Comparison of ENCODE assay signal across 8 cellular contexts in the genomic region with DNA sequence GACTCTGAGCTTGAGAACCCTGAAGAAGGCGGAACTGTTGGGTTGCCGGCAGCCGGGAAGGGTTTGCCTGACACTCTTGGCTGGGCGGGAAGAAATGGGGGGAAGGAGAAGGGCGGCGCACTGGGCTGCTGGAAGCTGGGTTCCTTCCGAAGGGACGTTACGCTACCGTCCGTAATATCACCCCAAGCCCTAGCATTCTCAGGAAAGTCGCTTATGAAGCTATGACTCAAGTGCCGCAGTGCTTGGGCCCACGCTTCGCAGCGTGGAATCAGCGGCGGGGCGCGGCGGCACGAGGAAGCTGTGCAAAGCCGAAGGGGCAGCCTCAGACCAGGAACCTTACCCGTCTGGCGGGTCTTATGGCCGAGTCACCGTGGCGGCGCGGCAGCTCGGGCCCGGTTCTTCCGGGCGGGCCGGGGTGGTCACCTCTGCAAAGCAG. TPM values are rescaled to one million over a fixed set of nuclear protein-coding genes. Genes with fewer than 3 reads are reported as not detected.
DNase-seq lines count a peak whose midpoint lies in the region; ATAC-seq, FAIRE-seq and TF ChIP-seq lines count a peak whose summit lies in the region.

No MANE protein-coding gene starts in this region.

- H3K9me3 ChIP-seq in mammary epithelial cell (replicated peaks; ENCODE audit: insufficient read depth, low read length) (peaks cover 4% of the 10 kb centered on the region), kidney (ENCODE audit: control insufficient read depth in 1 of 2, low read length in 2 of 2) (no peaks in the 10 kb centered on the region)

- BruUV-seq in mammary epithelial cell (replicated peaks; lab: Mats Ljungman, UMichigan), result no TSS peak

- H2AFZ ChIP-seq in mammary epithelial cell (ENCODE audit: low read depth, low read length), result peak overlapping the region; percentile 92

- no peak for TF ChIP-seq CTCF in VCaP (conservative IDR thresholded peaks at IDR 0.05)
- TF ChIP-seq CTCF in mammary epithelial cell (conservative IDR thresholded peaks at IDR 0.05 in 1 of 2, IDR thresholded peaks at IDR 0.05 in 1 of 2; ENCODE audit: extremely low read depth in 1 of 2, insufficient read depth in 1 of 2, low read depth in 1 of 2, low read length in 2 of 2), result no peak
- TF ChIP-seq CTCF in kidney (IDR thresholded peaks at IDR 0.05; ENCODE audit: borderline replicate concordance, extremely low read depth, insufficient read depth), result no peak

- no peak for FAIRE-seq in kidney (lab: Jason Lieb, UNC)

- 32% methylated on average over 7 of the region's 35 CpGs for WGBS in mammary epithelial cell (ENCODE audit: low coverage, missing lambda C conversion rate)

- H3K4me1 ChIP-seq in mammary epithelial cell (ENCODE audit: insufficient read depth, low read length) (peaks cover 35% of the 10 kb centered on the region), kidney (ENCODE audit: control insufficient read depth in 1 of 2, insufficient read depth in 1 of 2, low read depth in 1 of 2, low read length in 2 of 2) (peaks cover 0 to 4% of the 10 kb centered on the region in 2 donors)

- DNase-seq in mammary epithelial cell (no peak), kidney (peak; percentile 87), NCI-H2196 (lab: John Stamatoyannopoulos, UW; ENCODE audit: unreplicated experiment) (no peak), NCI-H2081 (lab: John Stamatoyannopoulos, UW) (no peak)
- peak; percentile 85 for DNase-seq in stimulated activated CD4-positive, alpha-beta T cell treated with anti-CD3 and anti-CD28 coated beads, Interleukin-15, amount 100 ng/mL, for 24 hours

- peak; percentile 90 for ATAC-seq in GM18502 (IDR thresholded peaks at IDR 0.05; ENCODE audit: poor library complexity, unreplicated experiment)
- peak; percentile 70 for ATAC-seq in HG03095 (IDR thresholded peaks at IDR 0.05; ENCODE audit: unreplicated experiment)

- in situ Hi-C loops in mammary epithelial cell (cut with MboI; ENCODE audit: low sequenced_read_pairs in 2 of 2), result no loop called here

- peak overlapping the region; percentile 55 for H3K4me2 ChIP-seq in mammary epithelial cell (ENCODE audit: insufficient read depth, low read depth, low read length)

- H3K27ac ChIP-seq in VCaP (peak overlapping the region; percentile 84), mammary epithelial cell (ENCODE audit: insufficient read depth, low read depth, low read length) (peak overlapping the region; percentile 68), kidney (ENCODE audit: low read depth in 2 of 2, low read length in 2 of 2) (peak overlapping the region in 1 of 2 donors; percentile 32)

- no peaks in the 10 kb centered on the region for H3K27me3 ChIP-seq in mammary epithelial cell (ENCODE audit: insufficient read depth, low read length)

- H3K9ac ChIP-seq in mammary epithelial cell (ENCODE audit: insufficient read depth, low read length) (no peak overlapping the region), kidney (ENCODE audit: low read length in 2 of 2) (peak overlapping the region; percentile 29 to 59)

- H3K36me3 ChIP-seq in mammary epithelial cell (ENCODE audit: insufficient read depth, low read length) (no peaks in the 10 kb centered on the region), kidney (ENCODE audit: control insufficient read depth in 1 of 2, insufficient read depth in 2 of 2, low read length in 2 of 2) (no peaks in the 10 kb centered on the region)

- dilution Hi-C loops in mammary epithelial cell (cut with HindIII; ENCODE audit: low sequenced_read_pairs), result loop anchor here (5.0 kb wide), 3 partner anchors 38 to 88 kb away; no protein-coding TSS in a partner anchor

- H3K4me3 ChIP-seq in mammary epithelial cell (replicated peaks in 1 of 3; ENCODE audit: insufficient read depth in 1 of 3, low read depth in 2 of 3, low read length in 3 of 3) (peak overlapping the region in 1 of 3 experiments; percentile 35), kidney (ENCODE audit: low read length in 2 of 2) (peak overlapping the region; percentile 69 to 80)

- H3K79me2 ChIP-seq in mammary epithelial cell (ENCODE audit: insufficient read depth, low read length), result no peaks in the 10 kb centered on the region

- H4K20me1 ChIP-seq in mammary epithelial cell (ENCODE audit: insufficient read depth, low read length), result no peaks in the 10 kb centered on the region

- CTCF ChIA-PET in mammary epithelial cell (lab: Charles Lee; ENCODE audit: low non-redundant PET), result interaction anchor here (0.7 kb wide), 1 partner anchor 277 kb away, joined by 4 read pairs; no protein-coding TSS in a partner anchor

- intact Hi-C loops in mammary epithelial cell (cut with micrococcal nuclease) (loop anchor here (2.0 kb wide), 1 partner anchor 76 kb away; no protein-coding TSS in a partner anchor), kidney (cut with DNase I) (no loop called here)

RNA-seq across cellular contexts. Expression of gene SIGLEC15, which starts 50.2 kb away (rescaled TPM):
- total RNA-seq in mammary epithelial cell (under 1 TPM in 1 of 2 donors, not detected in 1; 0.17 TPM), kidney (1.2 TPM)
- polyA plus RNA-seq in mammary epithelial cell (0.03 TPM), kidney (ENCODE audit: insufficient read depth, low read depth, low replicate concordance) (not detected)
- polyA minus RNA-seq in mammary epithelial cell, result not detected

RNA-seq across cellular contexts. Expression of gene SLC14A1, which starts 51.3 kb away (rescaled TPM):
- total RNA-seq in mammary epithelial cell (under 1 TPM in 1 of 2 donors, not detected in 1; under 0.01 TPM), kidney (8.5 TPM)
- polyA plus RNA-seq in mammary epithelial cell (0.05 TPM), kidney (ENCODE audit: insufficient read depth, low read depth, low replicate concordance) (15.3 TPM)
- polyA minus RNA-seq in mammary epithelial cell, result not detected

Comparison
In these comparisons a context has a peak if more than half of its experiments do, and no peak if none do; other contexts are left out.
1. DNase-seq: peak in kidney (single experiment) and stimulated activated CD4-positive, alpha-beta T cell treated with anti-CD3 and anti-CD28 coated beads, Interleukin-15, amount 100 ng/mL, for 24 hours (single experiment); none in mammary epithelial cell (single experiment), NCI-H2196 (single experiment) and NCI-H2081 (0 of 2).